1 cellular context compared by ENCODE assay signal in the genomic region with DNA sequence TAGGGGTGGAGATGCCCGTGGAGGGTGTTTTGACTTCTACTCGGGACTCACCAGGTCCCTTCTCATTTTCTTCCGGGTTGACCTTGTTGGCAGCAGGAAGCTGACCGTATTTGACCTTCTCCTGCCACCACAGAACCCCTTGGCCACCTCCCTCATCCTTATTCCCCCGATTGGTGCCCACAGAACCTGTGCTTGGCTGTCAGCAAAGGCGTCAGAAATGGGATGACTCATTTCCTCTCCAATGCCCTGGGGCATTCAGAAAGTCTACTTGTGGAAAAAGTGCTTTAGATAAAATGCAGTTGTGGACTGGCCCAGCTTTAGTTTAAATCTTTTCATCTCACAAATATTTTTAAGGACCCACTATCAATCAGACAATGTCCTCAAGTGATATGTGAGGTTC.
A peak's percentile ranks its signal among the peaks of the same experiment; 100 is the strongest.
TF ChIP-seq lines count a peak whose summit lies in the region.

No MANE protein-coding gene starts in this region.

TF ChIP-seq in HEK293, 187 proteins besides CTCF, POLR2A, EP300 and RAD21 (continued from another document and continues in another):
- TF ChIP-seq, protein P1, sequence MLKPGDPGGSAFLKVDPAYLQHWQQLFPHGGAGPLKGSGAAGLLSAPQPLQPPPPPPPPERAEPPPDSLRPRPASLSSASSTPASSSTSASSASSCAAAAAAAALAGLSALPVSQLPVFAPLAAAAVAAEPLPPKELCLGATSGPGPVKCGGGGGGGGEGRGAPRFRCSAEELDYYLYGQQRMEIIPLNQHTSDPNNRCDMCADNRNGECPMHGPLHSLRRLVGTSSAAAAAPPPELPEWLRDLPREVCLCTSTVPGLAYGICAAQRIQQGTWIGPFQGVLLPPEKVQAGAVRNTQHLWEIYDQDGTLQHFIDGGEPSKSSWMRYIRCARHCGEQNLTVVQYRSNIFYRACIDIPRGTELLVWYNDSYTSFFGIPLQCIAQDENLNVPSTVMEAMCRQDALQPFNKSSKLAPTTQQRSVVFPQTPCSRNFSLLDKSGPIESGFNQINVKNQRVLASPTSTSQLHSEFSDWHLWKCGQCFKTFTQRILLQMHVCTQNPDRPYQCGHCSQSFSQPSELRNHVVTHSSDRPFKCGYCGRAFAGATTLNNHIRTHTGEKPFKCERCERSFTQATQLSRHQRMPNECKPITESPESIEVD (tag by site-specific recombination; IDR thresholded peaks at IDR 0.05) = peak; percentile 82
- TF ChIP-seq OVOL3 (tag by site-specific recombination; IDR thresholded peaks at IDR 0.05) (no peak), ZNF510 (tag by site-specific recombination; IDR thresholded peaks at IDR 0.05; ENCODE audit: insufficient replicate concordance) (no peak), TRIM28 (IDR thresholded peaks at IDR 0.05; ENCODE audit: borderline replicate concordance, low read length) (no peak), TSHZ1 (tag by site-specific recombination; IDR thresholded peaks at IDR 0.05; ENCODE audit: borderline replicate concordance) (peak; percentile 49; the same call in 1 of the 2 replicates), ZFP3 (tag by site-specific recombination; IDR thresholded peaks at IDR 0.05; ENCODE audit: low read depth) (no peak), ZNF148 (tag by site-specific recombination; IDR thresholded peaks at IDR 0.05; ENCODE audit: borderline replicate concordance) (no peak), ZNF555 (tag by site-specific recombination; conservative IDR thresholded peaks at IDR 0.05) (no peak), ZNF514 (tag by site-specific recombination; IDR thresholded peaks at IDR 0.05) (no peak), KLF16 (tag by site-specific recombination; IDR thresholded peaks at IDR 0.05) (no peak), ZNF785 (tag by site-specific recombination; IDR thresholded peaks at IDR 0.05) (no peak), KLF17 (tag by site-specific recombination; IDR thresholded peaks at IDR 0.05) (no peak), ZBTB8A (tag by site-specific recombination; IDR thresholded peaks at IDR 0.05) (0 out of 2 replicates have a peak, but pooled peaks have one; percentile 21), GFI1B (tag by site-specific recombination; IDR thresholded peaks at IDR 0.05) (peak; percentile 46; the same call in 1 of the 2 replicates), ZNF596 (tag by site-specific recombination; IDR thresholded peaks at IDR 0.05) (no peak), ZNF677 (tag by site-specific recombination; IDR thresholded peaks at IDR 0.05) (no peak), SP3 (tag by site-specific recombination; IDR thresholded peaks at IDR 0.05) (no peak), WT1 (tag by site-specific recombination; IDR thresholded peaks at IDR 0.05) (no peak), ZNF629 (tag by site-specific recombination; IDR thresholded peaks at IDR 0.05) (peak; percentile 78)
- TF ChIP-seq, protein P2, sequence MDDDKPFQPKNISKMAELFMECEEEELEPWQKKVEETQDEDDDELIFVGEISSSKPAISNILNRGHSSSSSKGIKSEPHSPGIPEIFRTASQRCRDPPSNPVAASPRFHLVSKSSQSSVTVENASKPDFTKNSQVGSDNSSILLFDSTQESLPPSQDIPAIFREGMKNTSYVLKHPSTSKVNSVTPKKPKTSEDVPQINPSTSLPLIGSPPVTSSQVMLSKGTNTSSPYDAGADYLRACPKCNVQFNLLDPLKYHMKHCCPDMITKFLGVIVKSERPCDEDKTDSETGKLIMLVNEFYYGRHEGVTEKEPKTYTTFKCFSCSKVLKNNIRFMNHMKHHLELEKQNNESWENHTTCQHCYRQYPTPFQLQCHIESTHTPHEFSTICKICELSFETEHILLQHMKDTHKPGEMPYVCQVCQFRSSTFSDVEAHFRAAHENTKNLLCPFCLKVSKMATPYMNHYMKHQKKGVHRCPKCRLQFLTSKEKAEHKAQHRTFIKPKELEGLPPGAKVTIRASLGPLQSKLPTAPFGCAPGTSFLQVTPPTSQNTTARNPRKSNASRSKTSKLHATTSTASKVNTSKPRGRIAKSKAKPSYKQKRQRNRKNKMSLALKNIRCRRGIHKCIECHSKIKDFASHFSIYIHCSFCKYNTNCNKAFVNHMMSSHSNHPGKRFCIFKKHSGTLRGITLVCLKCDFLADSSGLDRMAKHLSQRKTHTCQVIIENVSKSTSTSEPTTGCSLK (tag by site-specific recombination; IDR thresholded peaks at IDR 0.05) = no peak
- TF ChIP-seq, protein P3, sequence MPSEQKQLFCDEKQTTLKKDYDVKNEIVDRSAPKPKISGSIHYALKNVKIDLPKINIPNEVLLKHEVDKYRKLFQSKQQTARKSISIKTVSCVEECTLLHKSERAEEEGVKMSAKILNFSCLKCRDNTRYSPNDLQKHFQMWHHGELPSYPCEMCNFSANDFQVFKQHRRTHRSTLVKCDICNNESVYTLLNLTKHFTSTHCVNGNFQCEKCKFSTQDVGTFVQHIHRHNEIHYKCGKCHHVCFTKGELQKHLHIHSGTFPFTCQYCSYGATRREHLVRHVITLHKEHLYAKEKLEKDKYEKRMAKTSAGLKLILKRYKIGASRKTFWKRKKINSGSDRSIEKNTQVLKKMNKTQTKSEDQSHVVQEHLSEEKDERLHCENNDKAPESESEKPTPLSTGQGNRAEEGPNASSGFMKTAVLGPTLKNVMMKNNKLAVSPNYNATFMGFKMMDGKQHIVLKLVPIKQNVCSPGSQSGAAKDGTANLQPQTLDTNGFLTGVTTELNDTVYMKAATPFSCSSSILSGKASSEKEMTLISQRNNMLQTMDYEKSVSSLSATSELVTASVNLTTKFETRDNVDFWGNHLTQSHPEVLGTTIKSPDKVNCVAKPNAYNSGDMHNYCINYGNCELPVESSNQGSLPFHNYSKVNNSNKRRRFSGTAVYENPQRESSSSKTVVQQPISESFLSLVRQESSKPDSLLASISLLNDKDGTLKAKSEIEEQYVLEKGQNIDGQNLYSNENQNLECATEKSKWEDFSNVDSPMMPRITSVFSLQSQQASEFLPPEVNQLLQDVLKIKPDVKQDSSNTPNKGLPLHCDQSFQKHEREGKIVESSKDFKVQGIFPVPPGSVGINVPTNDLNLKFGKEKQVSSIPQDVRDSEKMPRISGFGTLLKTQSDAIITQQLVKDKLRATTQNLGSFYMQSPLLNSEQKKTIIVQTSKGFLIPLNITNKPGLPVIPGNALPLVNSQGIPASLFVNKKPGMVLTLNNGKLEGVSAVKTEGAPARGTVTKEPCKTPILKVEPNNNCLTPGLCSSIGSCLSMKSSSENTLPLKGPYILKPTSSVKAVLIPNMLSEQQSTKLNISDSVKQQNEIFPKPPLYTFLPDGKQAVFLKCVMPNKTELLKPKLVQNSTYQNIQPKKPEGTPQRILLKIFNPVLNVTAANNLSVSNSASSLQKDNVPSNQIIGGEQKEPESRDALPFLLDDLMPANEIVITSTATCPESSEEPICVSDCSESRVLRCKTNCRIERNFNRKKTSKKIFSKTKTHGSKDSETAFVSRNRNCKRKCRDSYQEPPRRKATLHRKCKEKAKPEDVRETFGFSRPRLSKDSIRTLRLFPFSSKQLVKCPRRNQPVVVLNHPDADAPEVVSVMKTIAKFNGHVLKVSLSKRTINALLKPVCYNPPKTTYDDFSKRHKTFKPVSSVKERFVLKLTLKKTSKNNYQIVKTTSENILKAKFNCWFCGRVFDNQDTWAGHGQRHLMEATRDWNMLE (tag by site-specific recombination; conservative IDR thresholded peaks at IDR 0.05; ENCODE audit: low read depth) = peak; percentile 50; the same call in 1 of the 2 replicates
- TF ChIP-seq, protein P4, sequence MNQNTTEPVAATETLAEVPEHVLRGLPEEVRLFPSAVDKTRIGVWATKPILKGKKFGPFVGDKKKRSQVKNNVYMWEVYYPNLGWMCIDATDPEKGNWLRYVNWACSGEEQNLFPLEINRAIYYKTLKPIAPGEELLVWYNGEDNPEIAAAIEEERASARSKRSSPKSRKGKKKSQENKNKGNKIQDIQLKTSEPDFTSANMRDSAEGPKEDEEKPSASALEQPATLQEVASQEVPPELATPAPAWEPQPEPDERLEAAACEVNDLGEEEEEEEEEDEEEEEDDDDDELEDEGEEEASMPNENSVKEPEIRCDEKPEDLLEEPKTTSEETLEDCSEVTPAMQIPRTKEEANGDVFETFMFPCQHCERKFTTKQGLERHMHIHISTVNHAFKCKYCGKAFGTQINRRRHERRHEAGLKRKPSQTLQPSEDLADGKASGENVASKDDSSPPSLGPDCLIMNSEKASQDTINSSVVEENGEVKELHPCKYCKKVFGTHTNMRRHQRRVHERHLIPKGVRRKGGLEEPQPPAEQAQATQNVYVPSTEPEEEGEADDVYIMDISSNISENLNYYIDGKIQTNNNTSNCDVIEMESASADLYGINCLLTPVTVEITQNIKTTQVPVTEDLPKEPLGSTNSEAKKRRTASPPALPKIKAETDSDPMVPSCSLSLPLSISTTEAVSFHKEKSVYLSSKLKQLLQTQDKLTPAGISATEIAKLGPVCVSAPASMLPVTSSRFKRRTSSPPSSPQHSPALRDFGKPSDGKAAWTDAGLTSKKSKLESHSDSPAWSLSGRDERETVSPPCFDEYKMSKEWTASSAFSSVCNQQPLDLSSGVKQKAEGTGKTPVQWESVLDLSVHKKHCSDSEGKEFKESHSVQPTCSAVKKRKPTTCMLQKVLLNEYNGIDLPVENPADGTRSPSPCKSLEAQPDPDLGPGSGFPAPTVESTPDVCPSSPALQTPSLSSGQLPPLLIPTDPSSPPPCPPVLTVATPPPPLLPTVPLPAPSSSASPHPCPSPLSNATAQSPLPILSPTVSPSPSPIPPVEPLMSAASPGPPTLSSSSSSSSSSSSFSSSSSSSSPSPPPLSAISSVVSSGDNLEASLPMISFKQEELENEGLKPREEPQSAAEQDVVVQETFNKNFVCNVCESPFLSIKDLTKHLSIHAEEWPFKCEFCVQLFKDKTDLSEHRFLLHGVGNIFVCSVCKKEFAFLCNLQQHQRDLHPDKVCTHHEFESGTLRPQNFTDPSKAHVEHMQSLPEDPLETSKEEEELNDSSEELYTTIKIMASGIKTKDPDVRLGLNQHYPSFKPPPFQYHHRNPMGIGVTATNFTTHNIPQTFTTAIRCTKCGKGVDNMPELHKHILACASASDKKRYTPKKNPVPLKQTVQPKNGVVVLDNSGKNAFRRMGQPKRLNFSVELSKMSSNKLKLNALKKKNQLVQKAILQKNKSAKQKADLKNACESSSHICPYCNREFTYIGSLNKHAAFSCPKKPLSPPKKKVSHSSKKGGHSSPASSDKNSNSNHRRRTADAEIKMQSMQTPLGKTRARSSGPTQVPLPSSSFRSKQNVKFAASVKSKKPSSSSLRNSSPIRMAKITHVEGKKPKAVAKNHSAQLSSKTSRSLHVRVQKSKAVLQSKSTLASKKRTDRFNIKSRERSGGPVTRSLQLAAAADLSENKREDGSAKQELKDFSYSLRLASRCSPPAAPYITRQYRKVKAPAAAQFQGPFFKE (tag by site-specific recombination; IDR thresholded peaks at IDR 0.05; ENCODE audit: borderline replicate concordance) = no peak
- TF ChIP-seq, protein P5, sequence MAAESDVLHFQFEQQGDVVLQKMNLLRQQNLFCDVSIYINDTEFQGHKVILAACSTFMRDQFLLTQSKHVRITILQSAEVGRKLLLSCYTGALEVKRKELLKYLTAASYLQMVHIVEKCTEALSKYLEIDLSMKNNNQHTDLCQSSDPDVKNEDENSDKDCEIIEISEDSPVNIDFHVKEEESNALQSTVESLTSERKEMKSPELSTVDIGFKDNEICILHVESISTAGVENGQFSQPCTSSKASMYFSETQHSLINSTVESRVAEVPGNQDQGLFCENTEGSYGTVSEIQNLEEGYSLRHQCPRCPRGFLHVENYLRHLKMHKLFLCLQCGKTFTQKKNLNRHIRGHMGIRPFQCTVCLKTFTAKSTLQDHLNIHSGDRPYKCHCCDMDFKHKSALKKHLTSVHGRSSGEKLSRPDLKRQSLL (tag by site-specific recombination; IDR thresholded peaks at IDR 0.05) = no peak
